22 cellular contexts compared by ENCODE assay signal in genomic region chr9:7977586-7977985, GRCh38.
DNase-seq lines count a peak whose midpoint lies in the region; ATAC-seq and FAIRE-seq lines count a peak whose summit lies in the region.
"Had no signal": no experiment of that assay in that cellular context is flagged by ENCODE, and none has a peak within 500 bp of the region (broad histone marks: within the 10 kb centered on the region; RNA-seq: fewer than 3 reads in every experiment).

No MANE protein-coding gene starts in this region.

- peak overlapping the region; percentile 95 for H3K27ac ChIP-seq in KOPT-K1 (ENCODE audit: low read depth, low read length, poor library complexity, severe bottlenecking)
- H3K27ac ChIP-seq: dorsolateral prefrontal cortex, foreskin keratinocyte, sigmoid colon, SK-N-MC had no signal

- intact Hi-C loops in activated CD4-positive, alpha-beta T cell treated with anti-CD3 and anti-CD28 coated beads, Interleukin-2, amount 10 ng/mL, durations not matched to agents 24 days and 14 days (cut with micrococcal nuclease) = loop anchor here (2.0 to 10.0 kb wide), 5 partner anchors 137 to 1221 kb away; partner anchors contain the start of gene KDM4C

- no peaks in the 10 kb centered on the region for H3K9me3 Mint-ChIP-seq in activated CD4-positive, alpha-beta T cell treated with anti-CD3 and anti-CD28 coated beads, Interleukin-2, amount 10 ng/mL, durations not matched to agents 24 days and 14 days
- no peaks in the 10 kb centered on the region for H3K9me3 Mint-ChIP-seq in activated T-helper 17 cell treated with anti-CD3 and anti-CD28 coated beads, Interleukin-2, amount 50 U/mL, for 72 hours
- no peaks in the 10 kb centered on the region for H3K9me3 Mint-ChIP-seq in natural killer cell treated with Interleukin-12 subunit alpha and Interleukin-12 subunit beta and Interleukin-15 and Interleukin-18, amount 100 ng/mL, for 72 hours
- H3K9me3 Mint-ChIP-seq: activated T-cell treated with anti-CD3 and anti-CD28 coated beads, Interleukin-2, amount 50 U/mL, for 4 hours; memory B cell; nephron had no signal

- H3K4me1 Mint-ChIP-seq in activated CD4-positive, alpha-beta T cell treated with anti-CD3 and anti-CD28 coated beads, Interleukin-2, amount 10 ng/mL, durations not matched to agents 24 days and 14 days = peaks cover 58% of the 10 kb centered on the region
- H3K4me1 Mint-ChIP-seq in activated T-helper 17 cell treated with anti-CD3 and anti-CD28 coated beads, Interleukin-2, amount 50 U/mL, for 72 hours = peaks cover 46% of the 10 kb centered on the region
- peaks cover 48 to 74% of the 10 kb centered on the region in 2 donors for H3K4me1 Mint-ChIP-seq in natural killer cell treated with Interleukin-12 subunit alpha and Interleukin-12 subunit beta and Interleukin-15 and Interleukin-18, amount 100 ng/mL, for 72 hours (ENCODE audit: low read depth in 2 of 2)
- H3K4me1 Mint-ChIP-seq: nephron had no signal

- no peak for FAIRE-seq in RCC 7860 (lab: Jason Lieb, UNC)

- H3K9me3 ChIP-seq in KOPT-K1 (ENCODE audit: insufficient read depth, low read length, poor library complexity, severe bottlenecking) = no peaks in the 10 kb centered on the region
- H3K9me3 ChIP-seq: sigmoid colon, upper lobe of left lung had no signal

- ATAC-seq in activated T-helper 17 cell treated with anti-CD3 and anti-CD28 coated beads, Interleukin-2, amount 50 U/mL, for 72 hours (replicated peaks) = peak; percentile 2
- no peak for ATAC-seq in natural killer cell treated with Interleukin-12 subunit alpha and Interleukin-12 subunit beta and Interleukin-15 and Interleukin-18, amount 100 ng/mL, for 72 hours
- ATAC-seq: foreskin keratinocyte had no signal

- H3K36me3 ChIP-seq in KOPT-K1 (ENCODE audit: insufficient read depth, low read length) = no peaks in the 10 kb centered on the region
- H3K36me3 ChIP-seq: sigmoid colon, upper lobe of left lung had no signal

- no peaks in the 10 kb centered on the region for H3K27me3 Mint-ChIP-seq in activated CD4-positive, alpha-beta T cell treated with anti-CD3 and anti-CD28 coated beads, Interleukin-2, amount 10 ng/mL, durations not matched to agents 24 days and 14 days
- no peaks in the 10 kb centered on the region for H3K27me3 Mint-ChIP-seq in activated T-helper 17 cell treated with anti-CD3 and anti-CD28 coated beads, Interleukin-2, amount 50 U/mL, for 72 hours
- H3K27me3 Mint-ChIP-seq in natural killer cell treated with Interleukin-12 subunit alpha and Interleukin-12 subunit beta and Interleukin-15 and Interleukin-18, amount 100 ng/mL, for 72 hours = peaks cover under 1 to 11% of the 10 kb centered on the region in 2 donors
- H3K27me3 Mint-ChIP-seq: memory B cell had no signal

- DNase-seq in activated CD4-positive, alpha-beta T cell treated with anti-CD3 and anti-CD28 coated beads, Interleukin-2, amount 10 ng/mL, durations not matched to agents 24 days and 14 days = peak; percentile 59
- DNase-seq in activated CD4-positive, alpha-beta T cell treated with anti-CD3 and anti-CD28 coated beads for 48 hours = no peak
- no peak for DNase-seq in natural killer cell treated with Interleukin-12 subunit alpha and Interleukin-12 subunit beta and Interleukin-15 and Interleukin-18, amount 100 ng/mL, for 72 hours (ENCODE audit: low spot score)
- DNase-seq in NCI-H1417 treated with DMSO at 0.1 percent for 48 hours (lab: John Stamatoyannopoulos, UW) (no peak), RCC 7860 (ENCODE audit: low spot score) (no peak), hepatic stellate cell (ENCODE audit: low spot score) (no peak)
- DNase-seq: 8988T; activated CD4-positive, alpha-beta T cell treated with anti-CD3 and anti-CD28 coated beads for 4 hours; activated T-cell treated with anti-CD3 and anti-CD28 coated beads, Interleukin-2, amount 50 U/mL, for 4 hours; dorsolateral prefrontal cortex; foreskin keratinocyte; H7; NCI-H1694; NCI-H2227 treated with DMSO at 0.1 percent for 48 hours; sigmoid colon; stimulated activated naive CD4-positive, alpha-beta T cell treated with Interleukin-2 at 50 U/mL for 16 hours; upper lobe of left lung had no signal

- H3K36me3 Mint-ChIP-seq in activated CD4-positive, alpha-beta T cell treated with anti-CD3 and anti-CD28 coated beads, Interleukin-2, amount 10 ng/mL, durations not matched to agents 24 days and 14 days (ENCODE audit: low read depth) = peaks cover 2% of the 10 kb centered on the region
- no peaks in the 10 kb centered on the region for H3K36me3 Mint-ChIP-seq in activated T-helper 17 cell treated with anti-CD3 and anti-CD28 coated beads, Interleukin-2, amount 50 U/mL, for 72 hours (ENCODE audit: low read depth)
- H3K36me3 Mint-ChIP-seq in natural killer cell treated with Interleukin-12 subunit alpha and Interleukin-12 subunit beta and Interleukin-15 and Interleukin-18, amount 100 ng/mL, for 72 hours = no peaks in the 10 kb centered on the region
- H3K36me3 Mint-ChIP-seq: memory B cell had no signal

- H3K4me3 Mint-ChIP-seq in activated CD4-positive, alpha-beta T cell treated with anti-CD3 and anti-CD28 coated beads, Interleukin-2, amount 10 ng/mL, durations not matched to agents 24 days and 14 days = peak overlapping the region; percentile 3
- H3K4me3 Mint-ChIP-seq in activated T-helper 17 cell treated with anti-CD3 and anti-CD28 coated beads, Interleukin-2, amount 50 U/mL, for 72 hours = peak overlapping the region; percentile 40
- peak overlapping the region; percentile 67 for H3K4me3 Mint-ChIP-seq in natural killer cell treated with Interleukin-12 subunit alpha and Interleukin-12 subunit beta and Interleukin-15 and Interleukin-18, amount 100 ng/mL, for 72 hours
- H3K4me3 Mint-ChIP-seq: memory B cell, nephron had no signal

- H3K27ac Mint-ChIP-seq in activated CD4-positive, alpha-beta T cell treated with anti-CD3 and anti-CD28 coated beads, Interleukin-2, amount 10 ng/mL, durations not matched to agents 24 days and 14 days = peak overlapping the region; percentile 30
- H3K27ac Mint-ChIP-seq in activated T-helper 17 cell treated with anti-CD3 and anti-CD28 coated beads, Interleukin-2, amount 50 U/mL, for 72 hours = peak overlapping the region; percentile 76
- peak overlapping the region; percentile 71 to 90 for H3K27ac Mint-ChIP-seq in natural killer cell treated with Interleukin-12 subunit alpha and Interleukin-12 subunit beta and Interleukin-15 and Interleukin-18, amount 100 ng/mL, for 72 hours
- H3K27ac Mint-ChIP-seq: nephron had no signal

Comparison
In these comparisons a context has a peak if more than half of its experiments do, and no peak if none do; other contexts are left out.
1. H3K27ac Mint-ChIP-seq: peak in every context shown above with its lines; median percentile 80 in natural killer cell treated with Interleukin-12 subunit alpha and Interleukin-12 subunit beta and Interleukin-15 and Interleukin-18, amount 100 ng/mL, for 72 hours; 76 in activated T-helper 17 cell treated with anti-CD3 and anti-CD28 coated beads, Interleukin-2, amount 50 U/mL, for 72 hours; 30 in activated CD4-positive, alpha-beta T cell treated with anti-CD3 and anti-CD28 coated beads, Interleukin-2, amount 10 ng/mL, durations not matched to agents 24 days and 14 days.
2. H3K4me3 Mint-ChIP-seq: peak in every context shown above with its lines; median percentile 67 in natural killer cell treated with Interleukin-12 subunit alpha and Interleukin-12 subunit beta and Interleukin-15 and Interleukin-18, amount 100 ng/mL, for 72 hours; 40 in activated T-helper 17 cell treated with anti-CD3 and anti-CD28 coated beads, Interleukin-2, amount 50 U/mL, for 72 hours; 3 in activated CD4-positive, alpha-beta T cell treated with anti-CD3 and anti-CD28 coated beads, Interleukin-2, amount 10 ng/mL, durations not matched to agents 24 days and 14 days.